ENCODE assay signal across 22 cellular contexts in genomic region chr5:97623441-97623840, GRCh38.
DNase-seq lines count a peak whose midpoint lies in the region; ATAC-seq, FAIRE-seq and TF ChIP-seq lines count a peak whose summit lies in the region.
"Had no signal": no experiment of that assay in that cellular context is flagged by ENCODE, and none has a peak within 500 bp of the region (broad histone marks: within the 10 kb centered on the region; RNA-seq: fewer than 3 reads in every experiment).

No MANE protein-coding gene starts in this region.

- no peak overlapping the region for H2BK12ac ChIP-seq in H9 (ENCODE audit: insufficient read length, low read depth, low read length)

- no peaks in the 10 kb centered on the region for H3K27me3 Mint-ChIP-seq in H9 (ENCODE audit: low read depth)
- no peaks in the 10 kb centered on the region for H3K27me3 Mint-ChIP-seq in WTC11 (ENCODE audit: low read depth)
- H3K27me3 Mint-ChIP-seq: CD4-positive, alpha-beta memory T cell had no signal

- no peak overlapping the region for H2AFZ ChIP-seq in H9 (ENCODE audit: low read length)
- H2AFZ ChIP-seq: GM23248 had no signal

- WGBS in H9 (ENCODE audit: extremely low coverage, insufficient read length, low lambda C conversion rate), result no CpG with 5 or more reads among the region's 3 CpGs

- no peak overlapping the region for H2BK15ac ChIP-seq in H9 (ENCODE audit: low read depth, low read length)

- no peak for FAIRE-seq in kidney (lab: Jason Lieb, UNC)
- FAIRE-seq: GM12878 had no signal

- peaks cover 2 to 13% of the 10 kb centered on the region in 2 experiments; a peak in 3 of 4 replicates for H3K4me1 Mint-ChIP-seq in H9
- peaks cover 4% of the 10 kb centered on the region for H3K4me1 Mint-ChIP-seq in WTC11
- H3K4me1 Mint-ChIP-seq in stimulated activated effector memory CD8-positive, alpha-beta T cell treated with anti-CD3 and anti-CD28 coated beads, Interleukin-12 subunit alpha, Interleukin-12 subunit beta, amount 100 ng/mL, for 72 hours, result no peaks in the 10 kb centered on the region
- H3K4me1 Mint-ChIP-seq: CD4-positive, alpha-beta memory T cell had no signal

- H3K36me3 Mint-ChIP-seq in H9 (ENCODE audit: insufficient read depth in 1 of 3, low read depth in 3 of 3), result no peaks in the 10 kb centered on the region
- H3K36me3 Mint-ChIP-seq in WTC11, result no peaks in the 10 kb centered on the region
- H3K36me3 Mint-ChIP-seq in stimulated activated effector memory CD8-positive, alpha-beta T cell treated with anti-CD3 and anti-CD28 coated beads, Interleukin-12 subunit alpha, Interleukin-12 subunit beta, amount 100 ng/mL, for 72 hours, result no peaks in the 10 kb centered on the region
- H3K36me3 Mint-ChIP-seq: CD4-positive, alpha-beta memory T cell had no signal

- no peak overlapping the region for H3K56ac ChIP-seq in H9 (ENCODE audit: insufficient read length, low read depth, low read length)

- no peak overlapping the region for H4K8ac ChIP-seq in H9 (replicated peaks; ENCODE audit: insufficient read length, low read depth, low read length)

- no peak overlapping the region for H4K5ac ChIP-seq in H9 (ENCODE audit: insufficient read length, low read depth, low read length)

- no peaks in the 10 kb centered on the region for H4K20me1 ChIP-seq in H9 (ENCODE audit: control insufficient read depth, insufficient read depth, insufficient read length)

- H3K4me3 Mint-ChIP-seq in H9 (no peak overlapping the region), WTC11 (no peak overlapping the region)
- no peak overlapping the region for H3K4me3 Mint-ChIP-seq in stimulated activated effector memory CD8-positive, alpha-beta T cell treated with anti-CD3 and anti-CD28 coated beads, Interleukin-12 subunit alpha, Interleukin-12 subunit beta, amount 100 ng/mL, for 72 hours
- H3K4me3 Mint-ChIP-seq: CD4-positive, alpha-beta memory T cell had no signal

- H3K9me3 Mint-ChIP-seq in H9 (no peaks in the 10 kb centered on the region; a peak in 2 of 5 replicates), WTC11 (peaks cover 14% of the 10 kb centered on the region)
- H3K9me3 Mint-ChIP-seq in stimulated activated effector memory CD8-positive, alpha-beta T cell treated with anti-CD3 and anti-CD28 coated beads, Interleukin-12 subunit alpha, Interleukin-12 subunit beta, amount 100 ng/mL, for 72 hours, result peaks cover 15% of the 10 kb centered on the region

- no peak overlapping the region for H3K4ac ChIP-seq in H9 (ENCODE audit: low read depth, low read length)

- H4K91ac ChIP-seq in H9 (ENCODE audit: insufficient read length, low read depth, low read length), result no peak overlapping the region

- intact Hi-C loops in kidney (cut with DNase I), result no loop called here

- H3K14ac ChIP-seq in H9 (ENCODE audit: insufficient read depth, low read length), result no peak overlapping the region

- CTCF ChIA-PET in WTC11 (lab: Charles Lee), result no interaction called here

- DNase-seq in H9 (peak; percentile 28), WTC11 (ENCODE audit: low spot score) (peak; percentile 25), kidney (peak; percentile 21), NCI-H2081 (lab: John Stamatoyannopoulos, UW) (no peak)
- DNase-seq in stimulated activated effector memory CD8-positive, alpha-beta T cell treated with anti-CD3 and anti-CD28 coated beads, Interleukin-12 subunit alpha, Interleukin-12 subunit beta, amount 100 ng/mL, for 72 hours (ENCODE audit: low spot score in 2 of 2), result no peak
- DNase-seq: C1 segment of cervical spinal cord; CD4-positive, alpha-beta memory T cell; COR-L47; EL; GDM1; GM23248; KG1; MM.1S; NCI-H2029 treated with DMSO at 0.1 percent for 48 hours; NCI-H2227 treated with DMSO at 0.1 percent for 48 hours; NCI-H526 treated with DMSO at 0.1 percent for 48 hours; RPMI8226; SHP77 had no signal

- H3K9me3 ChIP-seq in H9 (ENCODE audit: control insufficient read depth, low read depth, low read length), result no peaks in the 10 kb centered on the region
- H3K9me3 ChIP-seq in kidney (ENCODE audit: control insufficient read depth in 1 of 2, low read length in 2 of 2), result peaks cover 0 to 3% of the 10 kb centered on the region in 2 donors

- no peaks in the 10 kb centered on the region for H3K27me3 ChIP-seq in H9 (ENCODE audit: insufficient read depth, low read length)

- H3K4me1 ChIP-seq in H9 (ENCODE audit: insufficient read depth, low read length) (no peaks in the 10 kb centered on the region), kidney (ENCODE audit: control insufficient read depth in 1 of 2, insufficient read depth in 1 of 2, low read depth in 1 of 2, low read length in 2 of 2) (no peaks in the 10 kb centered on the region)

- no peak overlapping the region for H2AK5ac ChIP-seq in H9 (ENCODE audit: insufficient read length, low read length)

- H3K36me3 ChIP-seq in kidney (ENCODE audit: control insufficient read depth in 1 of 2, insufficient read depth in 2 of 2, low read length in 2 of 2), result no peaks in the 10 kb centered on the region

- H3K27ac ChIP-seq in H9 (ENCODE audit: insufficient read length, low read depth, low read length), result no peak overlapping the region
- no peak overlapping the region for H3K27ac ChIP-seq in kidney (ENCODE audit: low read depth in 2 of 2, low read length in 2 of 2)
- H3K27ac ChIP-seq: GM23248 had no signal

- H3K4me2 ChIP-seq in H9 (ENCODE audit: insufficient read depth, insufficient read length, low read length), result no peak overlapping the region

- H3K79me2 ChIP-seq in H9 (ENCODE audit: insufficient read depth, low read length), result no peaks in the 10 kb centered on the region

- H3K27ac Mint-ChIP-seq in H9 (no peak overlapping the region), WTC11 (no peak overlapping the region)
- H3K27ac Mint-ChIP-seq in stimulated activated effector memory CD8-positive, alpha-beta T cell treated with anti-CD3 and anti-CD28 coated beads, Interleukin-12 subunit alpha, Interleukin-12 subunit beta, amount 100 ng/mL, for 72 hours, result no peak overlapping the region
- H3K27ac Mint-ChIP-seq: CD4-positive, alpha-beta memory T cell had no signal

- H3K9ac ChIP-seq in H9 (ENCODE audit: extremely low read depth, insufficient read length, low read length) (no peak overlapping the region), kidney (ENCODE audit: low read length in 2 of 2) (no peak overlapping the region)
- H3K9ac ChIP-seq: GM23248 had no signal

- no peaks in the 10 kb centered on the region for H3K79me1 ChIP-seq in H9 (ENCODE audit: insufficient read depth, low read depth, low read length, poor library complexity, severe bottlenecking)

- POLR2A ChIA-PET in WTC11 (lab: Charles Lee), result no interaction called here

- H2BK20ac ChIP-seq in H9 (ENCODE audit: low read depth, low read length, poor library complexity, severe bottlenecking), result no peak overlapping the region

- H3K4me3 ChIP-seq in kidney (ENCODE audit: low read length in 2 of 2), result no peak overlapping the region
- H3K4me3 ChIP-seq: GM12878, GM23248 had no signal

- H2BK5ac ChIP-seq in H9 (ENCODE audit: insufficient read length, low read length), result no peak overlapping the region

- no peaks in the 10 kb centered on the region for H3K23me2 ChIP-seq in H9 (ENCODE audit: insufficient read length, low read depth, low read length, poor library complexity, severe bottlenecking)

- H3T11ph ChIP-seq in H9 (ENCODE audit: low read length), result no peak overlapping the region

- no peak overlapping the region for H2BK120ac ChIP-seq in H9 (ENCODE audit: low read depth, low read length, poor library complexity, severe bottlenecking)

- H3K23ac ChIP-seq in H9 (ENCODE audit: insufficient read length, low read depth, low read length), result no peak overlapping the region

- TF ChIP-seq CTCF in H9 (conservative IDR thresholded peaks at IDR 0.05), result no peak; the same call in 2 of the 3 replicates
- no peak for TF ChIP-seq CTCF in WTC11 (IDR thresholded peaks at IDR 0.05)
- TF ChIP-seq CTCF in kidney (IDR thresholded peaks at IDR 0.05; ENCODE audit: borderline replicate concordance, extremely low read depth, insufficient read depth), result no peak

- ATAC-seq in WTC11 (peak; percentile 73), GM18517 (IDR thresholded peaks at IDR 0.05; ENCODE audit: unreplicated experiment) (no peak), GM21619 (IDR thresholded peaks at IDR 0.05; ENCODE audit: unreplicated experiment) (no peak)
- ATAC-seq in stimulated activated effector memory CD8-positive, alpha-beta T cell treated with anti-CD3 and anti-CD28 coated beads, Interleukin-12 subunit alpha, Interleukin-12 subunit beta, amount 100 ng/mL, for 72 hours, result no peak
- ATAC-seq: GM12878, HCT116 had no signal

- no peak overlapping the region for H3K18ac ChIP-seq in H9 (ENCODE audit: insufficient read length, low read depth, low read length)

TF ChIP-seq in WTC11, 78 proteins besides CTCF, POLR2A, EP300 and RAD21:
- no peak for TF ChIP-seq ZMAT4 (CRISPR knock-in tag; IDR thresholded peaks at IDR 0.05)

Comparison
In these comparisons a context has a peak if more than half of its experiments do, and no peak if none do; other contexts are left out.
1. DNase-seq: peak in H9 (single experiment), WTC11 (single experiment) and kidney (single experiment); none in stimulated activated effector memory CD8-positive, alpha-beta T cell treated with anti-CD3 and anti-CD28 coated beads, Interleukin-12 subunit alpha, Interleukin-12 subunit beta, amount 100 ng/mL, for 72 hours (0 of 2) and NCI-H2081 (0 of 2).